20 cellular contexts compared by ENCODE assay signal in the genomic region with DNA sequence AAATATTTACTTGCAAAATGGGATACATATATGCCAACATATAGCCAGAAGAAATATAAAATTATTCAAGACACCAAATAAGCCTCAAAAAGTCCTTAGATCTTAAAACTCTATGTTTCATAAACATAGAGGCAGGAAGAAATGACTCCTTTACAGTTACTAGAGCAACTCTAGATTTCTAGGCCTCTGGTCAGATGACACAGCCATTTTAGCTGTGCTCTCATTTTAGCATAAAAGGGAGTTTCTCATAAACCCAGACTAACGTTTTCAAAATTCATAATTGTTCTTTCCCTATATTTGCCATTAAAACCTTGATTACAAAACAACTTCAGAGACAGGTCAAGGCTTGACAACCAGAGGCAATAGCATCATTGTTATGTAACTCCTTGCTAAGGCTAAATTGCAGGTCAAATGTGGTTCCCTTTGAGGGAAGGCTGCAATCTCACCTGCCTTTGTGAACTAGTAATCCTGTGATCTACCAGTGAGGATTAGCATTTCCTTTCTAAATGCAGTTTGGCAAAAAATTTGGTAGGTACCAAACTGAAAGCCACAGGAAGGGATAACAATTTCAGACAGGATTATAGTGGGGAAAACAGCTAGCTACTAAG. TPM values are rescaled to one million over a fixed set of nuclear protein-coding genes. Genes with fewer than 3 reads are reported as not detected.
A peak's percentile ranks its signal among the peaks of the same experiment; 100 is the strongest.
DNase-seq lines count a peak whose midpoint lies in the region; ATAC-seq and TF ChIP-seq lines count a peak whose summit lies in the region.
"Had no signal": no experiment of that assay in that cellular context is flagged by ENCODE, and none has a peak within 500 bp of the region (broad histone marks: within the 10 kb centered on the region; RNA-seq: fewer than 3 reads in every experiment).

No MANE protein-coding gene starts in this region.

- peak overlapping the region; percentile 33 for H3K27ac Mint-ChIP-seq in activated T-cell treated with anti-CD3 and anti-CD28 coated beads, Interleukin-2, amount 50 U/mL, for 24 hours
- H3K27ac Mint-ChIP-seq: memory B cell had no signal

- no peaks in the 10 kb centered on the region for H3K27me3 Mint-ChIP-seq in activated T-cell treated with anti-CD3 and anti-CD28 coated beads, Interleukin-2, amount 50 U/mL, for 24 hours
- no peaks in the 10 kb centered on the region for H3K27me3 Mint-ChIP-seq in activated T-cell treated with anti-CD3 and anti-CD28 coated beads, Interleukin-2, amount 50 U/mL, for 4 hours (ENCODE audit: low read depth)
- H3K27me3 Mint-ChIP-seq: CD4-positive, CD25-positive, alpha-beta regulatory T cell; memory B cell had no signal

- no peaks in the 10 kb centered on the region for H3K27me3 ChIP-seq in liver (ENCODE audit: control insufficient read depth in 4 of 4, insufficient read depth in 4 of 4, low read length in 3 of 4)
- no peaks in the 10 kb centered on the region for H3K27me3 ChIP-seq in tibial nerve
- H3K27me3 ChIP-seq: colonic mucosa, SJSA1 had no signal

- intact Hi-C loops in posterior cingulate gyrus (cut with DNase I) = no loop called here

- H3K4me1 ChIP-seq in liver (ENCODE audit: control insufficient read depth in 4 of 4, insufficient read depth in 4 of 4, low read length in 3 of 4) = peaks cover 0 to 5% (median 2%) of the 10 kb centered on the region in 4 donors
- H3K4me1 ChIP-seq in tibial nerve = peaks cover 0 to 12% (median 0%) of the 10 kb centered on the region in 4 donors
- H3K4me1 ChIP-seq: colonic mucosa had no signal

- H3K9me3 ChIP-seq in liver (ENCODE audit: control insufficient read depth in 4 of 4, low read length in 3 of 4) (no peaks in the 10 kb centered on the region), tibial nerve (no peaks in the 10 kb centered on the region)
- H3K9me3 ChIP-seq: colonic mucosa, SJSA1 had no signal

- 13% methylated on average over 1 of the region's 1 CpG for WGBS in liver
- WGBS in tibial nerve, 2 donors = 29 to 32% methylated on average over 1 of the region's 1 CpG

- H3K9ac ChIP-seq in liver (ENCODE audit: low read depth in 1 of 2, low read length in 2 of 2) = no peak overlapping the region

- H3K4me3 Mint-ChIP-seq in activated T-cell treated with anti-CD3 and anti-CD28 coated beads, Interleukin-2, amount 50 U/mL, for 24 hours = no peak overlapping the region
- no peak overlapping the region for H3K4me3 Mint-ChIP-seq in activated T-cell treated with anti-CD3 and anti-CD28 coated beads, Interleukin-2, amount 50 U/mL, for 4 hours
- H3K4me3 Mint-ChIP-seq: CD4-positive, CD25-positive, alpha-beta regulatory T cell; memory B cell; neural crest cell had no signal

- no peaks in the 10 kb centered on the region for H3K9me3 Mint-ChIP-seq in activated T-cell treated with anti-CD3 and anti-CD28 coated beads, Interleukin-2, amount 50 U/mL, for 24 hours
- no peaks in the 10 kb centered on the region for H3K9me3 Mint-ChIP-seq in activated T-cell treated with anti-CD3 and anti-CD28 coated beads, Interleukin-2, amount 50 U/mL, for 4 hours
- H3K9me3 Mint-ChIP-seq: CD4-positive, CD25-positive, alpha-beta regulatory T cell; memory B cell; neural crest cell had no signal

- no peak for DNase-seq in activated T-cell treated with anti-CD3 and anti-CD28 coated beads, Interleukin-2, amount 50 U/mL, for 24 hours
- DNase-seq in activated T-cell treated with anti-CD3 and anti-CD28 coated beads, Interleukin-2, amount 50 U/mL, for 4 hours = no peak
- DNase-seq in NCI-H1930 (lab: John Stamatoyannopoulos, UW) (peak; percentile 4 to 27), cerebellar cortex (ENCODE audit: low spot score) (peak; percentile 24), tibial nerve (ENCODE audit: low spot score in 2 of 2) (no peak), posterior cingulate gyrus (no peak)
- DNase-seq: activated CD4-positive, alpha-beta T cell treated with anti-CD3 and anti-CD28 coated beads for 48 hours; CD4-positive, CD25-positive, alpha-beta regulatory T cell; colonic mucosa; DMS79; NCI-H187 treated with DMSO at 0.1 percent for 48 hours; retina had no signal

- TF ChIP-seq RAD21 in liver (IDR thresholded peaks at IDR 0.05) = peak in 1 of 2 donors; percentile 8

- H3K4me3 ChIP-seq in liver (ENCODE audit: low read depth in 1 of 3, low read length in 3 of 3) = no peak overlapping the region
- no peak overlapping the region for H3K4me3 ChIP-seq in tibial nerve
- H3K4me3 ChIP-seq: colonic mucosa, SJSA1 had no signal

- peaks cover 46% of the 10 kb centered on the region for H3K4me1 Mint-ChIP-seq in activated T-cell treated with anti-CD3 and anti-CD28 coated beads, Interleukin-2, amount 50 U/mL, for 24 hours (ENCODE audit: low read depth)
- peaks cover 23% of the 10 kb centered on the region for H3K4me1 Mint-ChIP-seq in activated T-cell treated with anti-CD3 and anti-CD28 coated beads, Interleukin-2, amount 50 U/mL, for 4 hours (ENCODE audit: low read depth)
- H3K4me1 Mint-ChIP-seq: neural crest cell had no signal

- TF ChIP-seq CTCF in liver (IDR thresholded peaks at IDR 0.05; ENCODE audit: low read depth, low read length, missing input control) (no peak), tibial nerve (IDR thresholded peaks at IDR 0.05) (no peak)

- TF ChIP-seq POLR2A in tibial nerve (IDR thresholded peaks at IDR 0.05) = no peak

- H3K36me3 Mint-ChIP-seq in activated T-cell treated with anti-CD3 and anti-CD28 coated beads, Interleukin-2, amount 50 U/mL, for 24 hours (ENCODE audit: low read depth) = peaks cover 26% of the 10 kb centered on the region
- H3K36me3 Mint-ChIP-seq in activated T-cell treated with anti-CD3 and anti-CD28 coated beads, Interleukin-2, amount 50 U/mL, for 4 hours (ENCODE audit: insufficient read depth) = peaks cover 4% of the 10 kb centered on the region

- H3K36me3 ChIP-seq in liver (ENCODE audit: control insufficient read depth in 4 of 4, insufficient read depth in 3 of 4, low read depth in 1 of 4, low read length in 3 of 4) (no peaks in the 10 kb centered on the region), tibial nerve (no peaks in the 10 kb centered on the region)
- H3K36me3 ChIP-seq: colonic mucosa had no signal

- TF ChIP-seq EP300 in tibial nerve (IDR thresholded peaks at IDR 0.05) = no peak

- H3K27ac ChIP-seq in liver (ENCODE audit: low read depth in 1 of 2, low read length in 2 of 2) (no peak overlapping the region), tibial nerve (no peak overlapping the region)
- H3K27ac ChIP-seq: colonic mucosa, SJSA1 had no signal

- no peak for ATAC-seq in activated T-cell treated with anti-CD3 and anti-CD28 coated beads, Interleukin-2, amount 50 U/mL, for 4 hours
- no peak for ATAC-seq in GM21825 (IDR thresholded peaks at IDR 0.05; ENCODE audit: unreplicated experiment)

TF ChIP-seq in liver, 16 proteins besides CTCF, POLR2A, EP300 and RAD21:
- TF ChIP-seq EGR1 (IDR thresholded peaks at IDR 0.05; ENCODE audit: low read depth in 2 of 2) (no peak), RXRA (IDR thresholded peaks at IDR 0.05) (peak; percentile 16 to 38), FOXA1 (IDR thresholded peaks at IDR 0.05) (no peak), HNF4A (conservative IDR thresholded peaks at IDR 0.05) (peak in 1 of 2 donors; percentile 9), YY1 (IDR thresholded peaks at IDR 0.05) (no peak), JUND (IDR thresholded peaks at IDR 0.05) (no peak), SP1 (IDR thresholded peaks at IDR 0.05) (no peak)
- TF ChIP-seq, protein P1, sequence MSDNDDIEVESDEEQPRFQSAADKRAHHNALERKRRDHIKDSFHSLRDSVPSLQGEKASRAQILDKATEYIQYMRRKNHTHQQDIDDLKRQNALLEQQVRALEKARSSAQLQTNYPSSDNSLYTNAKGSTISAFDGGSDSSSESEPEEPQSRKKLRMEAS (IDR thresholded peaks at IDR 0.05) = no peak
TF ChIP-seq in liver: peak in this region for 2.

RNA-seq across cellular contexts. Expression of a gene that starts 8.2 kb away (rescaled TPM):
- 10 to 100 TPM; 70.5 to 80.3 (median 74.5) TPM for total RNA-seq in activated T-cell treated with anti-CD3 and anti-CD28 coated beads, Interleukin-2, amount 50 U/mL, for 4 hours
- total RNA-seq in liver (10 to 100 TPM; 11.7 to 22.4 TPM), tibial nerve (10 to 100 TPM; 32.2 to 77.4 (median 47.9) TPM)
- 10 to 100 TPM; 23.5 to 38.6 TPM for polyA plus RNA-seq in liver

RNA-seq across cellular contexts. Expression of a gene that starts 8.2 kb away (rescaled TPM):
- 10 to 100 TPM; 19.9 to 26.7 (median 23.7) TPM for total RNA-seq in activated T-cell treated with anti-CD3 and anti-CD28 coated beads, Interleukin-2, amount 50 U/mL, for 4 hours
- 10 to 100 TPM in 1 of 2 donors, 1 to 10 TPM in 1; 7.7 to 13.6 TPM for total RNA-seq in liver
- polyA plus RNA-seq in liver = 1 to 10 TPM; 2.8 to 3.5 TPM
- 10 to 100 TPM; 29.2 to 44.2 (median 38.3) TPM for total RNA-seq in tibial nerve

RNA-seq across cellular contexts. Expression of a gene that starts 36.3 kb away (rescaled TPM):
- not detected for total RNA-seq in activated T-cell treated with anti-CD3 and anti-CD28 coated beads, Interleukin-2, amount 50 U/mL, for 4 hours
- total RNA-seq in liver (not detected), tibial nerve (not detected)
- polyA plus RNA-seq in liver = under 1 TPM in 1 of 2 donors, not detected in 1; 0.13 TPM
- total RNA-seq: CD4-positive, CD25-positive, alpha-beta regulatory T cell; colonic mucosa; epithelial cell of proximal tubule; glomerular endothelial cell; neural crest cell; SJSA1 had no signal
- polyA plus RNA-seq: CD4-positive, CD25-positive, alpha-beta regulatory T cell had no signal

RNA-seq across cellular contexts. Expression of a gene that starts 56.7 kb away (rescaled TPM):
- not detected for total RNA-seq in activated T-cell treated with anti-CD3 and anti-CD28 coated beads, Interleukin-2, amount 50 U/mL, for 4 hours
- total RNA-seq in liver = not detected
- polyA plus RNA-seq in liver = not detected
- total RNA-seq in tibial nerve = not detected
- total RNA-seq: colonic mucosa, epithelial cell of proximal tubule, glomerular endothelial cell, NCI-H460, neural crest cell, SJSA1 had no signal
- polyA plus RNA-seq: CD4-positive, CD25-positive, alpha-beta regulatory T cell had no signal

Comparison
In these comparisons a context has a peak if more than half of its experiments do, and no peak if none do; other contexts are left out.
1. DNase-seq: peak in NCI-H1930 (2 of 2) and cerebellar cortex (single experiment); none in activated T-cell treated with anti-CD3 and anti-CD28 coated beads, Interleukin-2, amount 50 U/mL, for 24 hours (single experiment), activated T-cell treated with anti-CD3 and anti-CD28 coated beads, Interleukin-2, amount 50 U/mL, for 4 hours (single experiment), tibial nerve (0 of 2) and posterior cingulate gyrus (0 of 10).